Comparison of ENCODE assay signal across 8 cellular contexts in genomic region chr10:59580257-59580863, GRCh38.
DNase-seq lines count a peak whose midpoint lies in the region; ATAC-seq and TF ChIP-seq lines count a peak whose summit lies in the region.

No MANE protein-coding gene starts in this region.

- H3K9me3 Mint-ChIP-seq in activated T-cell treated with anti-CD3 and anti-CD28 coated beads, Interleukin-2, amount 50 U/mL, for 72 hours = no peaks in the 10 kb centered on the region
- H3K9me3 Mint-ChIP-seq in T-cell = no peaks in the 10 kb centered on the region

- peaks cover 5% of the 10 kb centered on the region for H3K27me3 Mint-ChIP-seq in activated T-cell treated with anti-CD3 and anti-CD28 coated beads, Interleukin-2, amount 50 U/mL, for 72 hours (ENCODE audit: low read depth)
- H3K27me3 Mint-ChIP-seq in T-cell = peaks cover 3 to 6% of the 10 kb centered on the region in 2 donors

- peak; percentile 65 for TF ChIP-seq CTCF in choroid plexus epithelial cell (conservative IDR thresholded peaks at IDR 0.05; ENCODE audit: low read depth, low read length)
- TF ChIP-seq CTCF in coronary artery (IDR thresholded peaks at IDR 0.05) = no peak

- no peaks in the 10 kb centered on the region for H3K4me1 Mint-ChIP-seq in activated T-cell treated with anti-CD3 and anti-CD28 coated beads, Interleukin-2, amount 50 U/mL, for 72 hours (ENCODE audit: low read depth)
- no peaks in the 10 kb centered on the region for H3K4me1 Mint-ChIP-seq in T-cell

- POLR2A ChIA-PET in T-cell (lab: Charles Lee) = no interaction called here

- H3K36me3 Mint-ChIP-seq in activated T-cell treated with anti-CD3 and anti-CD28 coated beads, Interleukin-2, amount 50 U/mL, for 72 hours (ENCODE audit: insufficient read depth in 2 of 2) = no peaks in the 10 kb centered on the region
- H3K36me3 Mint-ChIP-seq in T-cell = no peaks in the 10 kb centered on the region

- no peak overlapping the region for H3K4me3 Mint-ChIP-seq in activated T-cell treated with anti-CD3 and anti-CD28 coated beads, Interleukin-2, amount 50 U/mL, for 72 hours
- H3K4me3 Mint-ChIP-seq in T-cell = no peak overlapping the region

- ATAC-seq in activated T-cell treated with anti-CD3 and anti-CD28 coated beads, Interleukin-2, amount 50 U/mL, for 72 hours (replicated peaks in 1 of 2) = no peak
- no peak for ATAC-seq in T-cell (replicated peaks in 1 of 4)

- CTCF ChIA-PET in T-cell (lab: Charles Lee) = no interaction called here

- H3K4me3 ChIP-seq in choroid plexus epithelial cell (ENCODE audit: low read depth, low read length) = no peak overlapping the region
- H3K4me3 ChIP-seq in coronary artery = no peak overlapping the region

- DNase-seq in DMS53 (lab: John Stamatoyannopoulos, UW) (peak; percentile 74), NCI-H1694 treated with DMSO at 0.1 percent for 48 hours (lab: John Stamatoyannopoulos, UW) (peak; percentile 63), choroid plexus epithelial cell (ENCODE audit: low read depth) (peak; percentile 73), midbrain (lab: John Stamatoyannopoulos, UW) (peak; percentile 74), T-cell (no peak), SIG-M5 (lab: John Stamatoyannopoulos, UW) (no peak), coronary artery (ENCODE audit: low spot score) (no peak)
- DNase-seq in activated T-cell treated with anti-CD3 and anti-CD28 coated beads, Interleukin-2, amount 50 U/mL, for 72 hours = no peak

- H3K27ac Mint-ChIP-seq in activated T-cell treated with anti-CD3 and anti-CD28 coated beads, Interleukin-2, amount 50 U/mL, for 72 hours = no peak overlapping the region
- H3K27ac Mint-ChIP-seq in T-cell = no peak overlapping the region

- H3K27ac ChIP-seq in coronary artery = no peak overlapping the region

Comparison
In these comparisons a context has a peak if more than half of its experiments do, and no peak if none do; other contexts are left out.
1. DNase-seq: peak in DMS53 (single experiment), NCI-H1694 treated with DMSO at 0.1 percent for 48 hours (single experiment), choroid plexus epithelial cell (single experiment) and midbrain (single experiment); none in activated T-cell treated with anti-CD3 and anti-CD28 coated beads, Interleukin-2, amount 50 U/mL, for 72 hours (0 of 2), T-cell (0 of 34), SIG-M5 (single experiment) and coronary artery (single experiment).